ENCODE assay signal across 2 cellular contexts in genomic region chr18:54260376-54261072, GRCh38.
TF ChIP-seq lines count a peak whose summit lies in the region.

No MANE protein-coding gene starts in this region.

TF ChIP-seq in A549, 52 proteins besides CTCF, POLR2A, EP300 and RAD21 (continued from another document):
- TF ChIP-seq TP53 (CRISPR knock-in tag; IDR thresholded peaks at IDR 0.05) (no peak), HES2 (IDR thresholded peaks at IDR 0.05) (no peak), ESRRA (IDR thresholded peaks at IDR 0.05; ENCODE audit: borderline replicate concordance, low read length) (no peak), SREBF2 (IDR thresholded peaks at IDR 0.05) (no peak), REST (IDR thresholded peaks at IDR 0.05) (no peak), TFCP2L1 (CRISPR knock-in tag; IDR thresholded peaks at IDR 0.05) (no peak)

TF ChIP-seq in SK-N-SH treated with all-trans-retinoic acid at 6 μM for 48 hours, 23 proteins besides CTCF, POLR2A, EP300 and RAD21 (continued from another document):
- TF ChIP-seq CSRNP3 (CRISPR knock-in tag; IDR thresholded peaks at IDR 0.05) (no peak), ZNF565 (CRISPR knock-in tag; conservative IDR thresholded peaks at IDR 0.05; ENCODE audit: low read depth) (no peak), GLIS3 (CRISPR knock-in tag; IDR thresholded peaks at IDR 0.05) (no peak), CSDC2 (CRISPR knock-in tag; IDR thresholded peaks at IDR 0.05) (no peak), TOX (CRISPR knock-in tag; IDR thresholded peaks at IDR 0.05; ENCODE audit: borderline replicate concordance) (no peak)
